In the genomic region with DNA sequence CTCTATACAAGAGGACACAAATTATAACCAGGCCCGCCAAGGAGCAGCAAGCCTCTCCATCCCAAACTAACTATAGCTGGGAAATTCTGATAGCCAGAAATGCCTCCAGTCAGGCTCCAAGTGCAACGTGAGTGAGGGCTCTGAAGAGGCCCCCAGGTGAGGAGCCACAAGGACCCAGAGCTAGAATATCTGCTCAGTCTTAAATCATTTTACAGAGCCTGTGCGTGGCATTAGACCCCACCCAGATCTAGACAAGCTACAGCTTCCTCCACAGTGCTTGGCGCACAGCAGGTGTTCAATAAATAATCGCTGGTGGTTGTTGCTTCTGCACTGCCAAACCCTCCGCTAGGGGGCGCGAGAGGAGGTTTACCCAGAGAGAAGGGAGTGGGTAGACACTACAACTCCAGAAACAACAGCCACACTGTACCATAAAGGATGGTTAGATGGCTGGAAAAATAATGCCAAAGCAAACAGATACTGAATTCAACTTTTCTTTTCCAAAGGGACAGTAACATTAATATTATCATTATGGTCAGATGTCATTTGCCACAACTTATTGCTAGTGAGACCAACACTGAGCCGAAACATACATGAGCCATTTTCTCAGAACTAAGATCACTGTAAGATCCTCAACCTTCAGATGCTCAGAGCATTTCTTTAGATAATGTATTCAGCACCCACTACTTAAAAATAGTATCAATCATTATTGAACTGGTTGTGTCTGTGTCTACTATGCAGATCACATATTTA, we compare ENCODE assay signal across 7 cellular contexts. TPM values are rescaled to one million over a fixed set of nuclear protein-coding genes. Genes with fewer than 3 reads are reported as not detected.
DNase-seq lines count a peak whose midpoint lies in the region; ATAC-seq lines count a peak whose summit lies in the region.

No MANE protein-coding gene starts in this region.

- DNase-seq in Daoy (ENCODE audit: low read depth) (peak; percentile 57), HUDEP-2 (lab: John Stamatoyannopoulos, UW; ENCODE audit: unreplicated experiment in 76 of 76) (peak in 61 of 76 experiments; percentile 3 to 73 (median 40)), SK-MEL-5 (ENCODE audit: low read depth, low spot score) (peak; percentile 65), germinal center (ENCODE audit: low spot score) (peak; percentile 38), OCI-M2 (lab: John Stamatoyannopoulos, UW; ENCODE audit: unreplicated experiment) (no peak)
- DNase-seq in stimulated activated CD8-positive, alpha-beta memory T cell treated with anti-CD3 and anti-CD28 coated beads, Interleukin-7, amount 100 ng/mL, for 24 hours (ENCODE audit: low read depth) = peak; percentile 2

- in situ Hi-C loops in SK-MEL-5 (cut with HindIII; ENCODE audit: low pct_unique_long_range_greater_than_20kb, low sequenced_read_pairs) = no loop called here

- peak; percentile 70 for ATAC-seq in GM19397 (IDR thresholded peaks at IDR 0.05; ENCODE audit: unreplicated experiment)

RNA-seq across cellular contexts. Expression of a gene that starts 44.5 kb away (rescaled TPM):
- 0.17 TPM in 1 of 2 replicates, not detected in the other for total RNA-seq in Daoy (2014; rRNA removed; shearing (Covaris generic))
- total RNA-seq in SK-MEL-5 (2014; rRNA removed; shearing (Covaris generic)) = 0.13 TPM in 1 of 2 replicates, not detected in the other
- 0.26 and 0.30 TPM in 2 replicates for polyA plus RNA-seq in SK-MEL-5 (2015; cell fraction: cytosol; rRNA removed)
- polyA plus RNA-seq in SK-MEL-5 (2015; cell fraction: nucleus; rRNA removed) = 0.88 TPM in 1 of 2 replicates, not detected in the other

RNA-seq across cellular contexts. Expression of a gene that starts 47.3 kb away (rescaled TPM):
- 10.3 and 19.5 TPM in 2 replicates for total RNA-seq in Daoy (2014; rRNA removed; shearing (Covaris generic))
- total RNA-seq in SK-MEL-5 (2014; rRNA removed; shearing (Covaris generic)) = 3.8 and 4.4 TPM in 2 replicates
- polyA plus RNA-seq in SK-MEL-5 (2015; cell fraction: cytosol; rRNA removed) = 1.8 and 4.0 TPM in 2 replicates
- 1.4 and 2.5 TPM in 2 replicates for polyA plus RNA-seq in SK-MEL-5 (2015; cell fraction: nucleus; rRNA removed)
